Comparison of ENCODE assay signal across 10 cellular contexts in the genomic region with DNA sequence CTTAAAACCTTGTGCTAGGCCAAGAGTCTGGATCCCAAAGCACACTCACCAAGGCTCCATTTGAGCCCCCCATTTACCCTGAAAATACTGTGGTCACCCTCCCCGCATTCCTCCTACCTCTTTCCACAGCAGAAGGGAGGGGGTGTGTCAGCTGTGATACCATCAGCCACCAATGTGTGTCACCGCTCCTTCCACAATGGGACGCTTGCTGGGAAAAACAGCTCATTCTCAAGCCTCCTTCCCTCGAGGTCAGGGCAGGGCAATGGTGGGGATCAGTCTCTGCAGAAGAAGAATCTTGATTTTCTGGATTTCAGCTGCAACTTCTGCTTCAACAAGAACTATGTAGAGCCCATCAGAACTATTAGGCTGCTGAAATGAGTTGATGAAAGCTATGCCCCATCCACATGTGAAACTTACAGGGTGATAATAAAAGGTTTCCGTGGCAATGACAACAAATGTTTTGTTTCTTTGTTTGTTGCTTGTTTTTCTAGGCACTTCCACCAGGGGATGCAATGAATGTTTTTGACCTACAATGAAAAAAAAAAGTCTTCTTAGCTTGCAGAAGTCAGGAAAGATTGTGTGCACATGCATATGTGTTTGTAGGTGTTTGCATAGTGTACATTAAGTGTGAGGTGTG. TPM values are rescaled to one million over a fixed set of nuclear protein-coding genes. Genes with fewer than 3 reads are reported as not detected.
DNase-seq lines count a peak whose midpoint lies in the region; ATAC-seq and TF ChIP-seq lines count a peak whose summit lies in the region.
"Had no signal": no experiment of that assay in that cellular context is flagged by ENCODE, and none has a peak within 500 bp of the region (broad histone marks: within the 10 kb centered on the region; RNA-seq: fewer than 3 reads in every experiment).

No MANE protein-coding gene starts in this region.

- ATAC-seq in left colon (peak; percentile 66), HG02623 (IDR thresholded peaks at IDR 0.05; ENCODE audit: unreplicated experiment) (no peak)
- ATAC-seq: stimulated activated effector memory CD8-positive, alpha-beta T cell treated with anti-CD3 and anti-CD28 coated beads, Interleukin-12 subunit alpha, Interleukin-12 subunit beta, amount 100 ng/mL, for 72 hours had no signal

- DNase-seq in AG09309 (ENCODE audit: low read depth) (no peak), GM13976 (ENCODE audit: low spot score) (peak; percentile 35), SW480 (ENCODE audit: low spot score) (peak; percentile 47), left colon (no peak), NCI-H345 (lab: John Stamatoyannopoulos, UW) (no peak), NCI-H1092 (lab: John Stamatoyannopoulos, UW) (no peak), NCI-H748 (lab: John Stamatoyannopoulos, UW; ENCODE audit: unreplicated experiment) (no peak)

- TF ChIP-seq CTCF in AG09309 (IDR thresholded peaks at IDR 0.05; ENCODE audit: control insufficient read depth, insufficient read depth, low read depth, low read length, missing control alignments): peak; percentile 19
- TF ChIP-seq CTCF in GM13976 (IDR thresholded peaks at IDR 0.05; ENCODE audit: borderline replicate concordance, control extremely low read depth, extremely low read depth, insufficient read depth, missing control alignments): no peak

- in situ Hi-C loops in GM13976 (cut with MboI; ENCODE audit: low sequenced_read_pairs, unreplicated experiment): no loop called here

- no peak overlapping the region for H3K4me3 ChIP-seq in AG09309 (ENCODE audit: control insufficient read depth, low read depth, low read length)
- H3K4me3 ChIP-seq: lung had no signal

- intact Hi-C loops in left colon (cut with DNase I, micrococcal nuclease): no loop called here

RNA-seq across cellular contexts. Expression of gene ZNF507, which starts 26.4 kb away (rescaled TPM):
- total RNA-seq in left colon: 10 to 100 TPM; 18.4 to 20.0 TPM

Comparison
In these comparisons a context has a peak if more than half of its experiments do, and no peak if none do; other contexts are left out.
1. DNase-seq: peak in GM13976 (single experiment) and SW480 (single experiment); none in AG09309 (single experiment), left colon (0 of 2), NCI-H345 (single experiment), NCI-H1092 (single experiment) and NCI-H748 (single experiment).